ENCODE assay signal across 8 cellular contexts in genomic region chr19:8396563-8397203, GRCh38. TPM values are rescaled to one million over a fixed set of nuclear protein-coding genes. Genes with fewer than 3 reads are reported as not detected.
DNase-seq lines count a peak whose midpoint lies in the region; ATAC-seq and TF ChIP-seq lines count a peak whose summit lies in the region.

No MANE protein-coding gene starts in this region.

- 68% methylated on average over 22 of the region's 22 CpGs for WGBS in liver

- no peaks in the 10 kb centered on the region for H3K27me3 ChIP-seq in colonic mucosa
- no peaks in the 10 kb centered on the region for H3K27me3 ChIP-seq in liver (ENCODE audit: control insufficient read depth in 4 of 4, insufficient read depth in 4 of 4, low read length in 3 of 4)

- no peak overlapping the region for H3K27ac ChIP-seq in colonic mucosa
- H3K27ac ChIP-seq in liver (ENCODE audit: low read depth in 1 of 2, low read length in 2 of 2), result no peak overlapping the region

- H3K9ac ChIP-seq in colonic mucosa (ENCODE audit: low read depth in 2 of 2, low read length in 2 of 2) (no peak overlapping the region), liver (ENCODE audit: low read depth in 1 of 2, low read length in 2 of 2) (no peak overlapping the region)

- TF ChIP-seq CTCF in colonic mucosa (IDR thresholded peaks at IDR 0.05), result no peak
- peak; percentile 62 for TF ChIP-seq CTCF in liver (IDR thresholded peaks at IDR 0.05; ENCODE audit: low read depth, low read length, missing input control)

- H3K4me1 ChIP-seq in colonic mucosa (peaks cover 5% of the 10 kb centered on the region), liver (ENCODE audit: control insufficient read depth in 4 of 4, insufficient read depth in 4 of 4, low read length in 3 of 4) (peaks cover 15 to 52% (median 37%) of the 10 kb centered on the region in 4 donors)

- H3K4me3 ChIP-seq in colonic mucosa (no peak overlapping the region), liver (ENCODE audit: low read depth in 1 of 3, low read length in 3 of 3) (no peak overlapping the region)

- DNase-seq in GM03348 (ENCODE audit: low spot score) (peak; percentile 78), NAMALWA (ENCODE audit: low spot score) (peak; percentile 76), colonic mucosa (peak; percentile 62), NCI-H1930 (lab: John Stamatoyannopoulos, UW) (no peak)
- DNase-seq in activated CD4-positive, alpha-beta T cell treated with anti-CD3 and anti-CD28 coated beads, Interleukin-2, amount 50 U/mL, for 24 hours (ENCODE audit: low read depth in 1 of 2, low spot score in 1 of 2), result peak; percentile 42 to 49
- peak; percentile 45 to 49 for DNase-seq in stimulated activated CD8-positive, alpha-beta memory T cell treated with anti-CD3 and anti-CD28 coated beads, Interleukin-15, amount 100 ng/mL, for 48 hours (ENCODE audit: low read depth in 2 of 2)

- TF ChIP-seq RAD21 in liver (IDR thresholded peaks at IDR 0.05), result peak; percentile 62 to 79

- ATAC-seq in GM18519 (IDR thresholded peaks at IDR 0.05; ENCODE audit: low FRiP score, unreplicated experiment), result no peak

- H3K36me3 ChIP-seq in colonic mucosa, result no peaks in the 10 kb centered on the region
- H3K36me3 ChIP-seq in liver (ENCODE audit: control insufficient read depth in 4 of 4, insufficient read depth in 3 of 4, low read depth in 1 of 4, low read length in 3 of 4), result peaks cover 0 to 13% (median 10%) of the 10 kb centered on the region in 4 donors

- H3K9me3 ChIP-seq in colonic mucosa (no peaks in the 10 kb centered on the region), liver (ENCODE audit: control insufficient read depth in 4 of 4, low read length in 3 of 4) (no peaks in the 10 kb centered on the region)

- intact Hi-C loops in colonic mucosa (cut with DNase I), result loop anchor here (5.0 kb wide), 1 partner anchor 44 kb away; no protein-coding TSS in a partner anchor

TF ChIP-seq in liver, 16 proteins besides CTCF, POLR2A, EP300 and RAD21:
- TF ChIP-seq SP1 (IDR thresholded peaks at IDR 0.05), result no peak
- no peak for TF ChIP-seq FOXA2 (IDR thresholded peaks at IDR 0.05)
- TF ChIP-seq HNF4G (IDR thresholded peaks at IDR 0.05), result no peak
- no peak for TF ChIP-seq TAF1 (conservative IDR thresholded peaks at IDR 0.05)
- TF ChIP-seq FOXA1 (IDR thresholded peaks at IDR 0.05), result no peak
- TF ChIP-seq GABPA (IDR thresholded peaks at IDR 0.05 in 1 of 2, conservative IDR thresholded peaks at IDR 0.05 in 1 of 2), result no peak
- TF ChIP-seq NR2F2 (IDR thresholded peaks at IDR 0.05), result no peak
- no peak for TF ChIP-seq YY1 (IDR thresholded peaks at IDR 0.05)
- no peak for TF ChIP-seq ZBTB33 (IDR thresholded peaks at IDR 0.05)
- TF ChIP-seq JUND (IDR thresholded peaks at IDR 0.05), result no peak
- no peak for TF ChIP-seq HNF4A (conservative IDR thresholded peaks at IDR 0.05)
- no peak for TF ChIP-seq MAX (IDR thresholded peaks at IDR 0.05)
- TF ChIP-seq ATF3 (IDR thresholded peaks at IDR 0.05), result no peak
- TF ChIP-seq EGR1 (IDR thresholded peaks at IDR 0.05; ENCODE audit: low read depth in 2 of 2), result no peak
- TF ChIP-seq REST (IDR thresholded peaks at IDR 0.05), result no peak
- no peak for TF ChIP-seq RXRA (IDR thresholded peaks at IDR 0.05)

RNA-seq across cellular contexts. Expression of gene RAB11B, which starts 6.5 kb away (rescaled TPM):
- 100 to 1,000 TPM; 117 to 127 TPM for total RNA-seq in colonic mucosa
- 10 to 100 TPM; 31.9 to 91.2 TPM for total RNA-seq in liver
- 10 to 100 TPM; 27.3 to 58.1 TPM for polyA plus RNA-seq in liver

RNA-seq across cellular contexts. Expression of gene MARCHF2, which starts 16.4 kb away (rescaled TPM):
- total RNA-seq in colonic mucosa (10 to 100 TPM; 18.8 to 33.1 TPM), liver (10 to 100 TPM; 78.6 to 89.5 TPM)
- 10 to 100 TPM; 21.6 to 39.1 TPM for polyA plus RNA-seq in liver

RNA-seq across cellular contexts. Expression of gene ANGPTL4, which starts 32.7 kb away (rescaled TPM):
- 1 to 10 TPM; 7.7 to 8.1 TPM for total RNA-seq in colonic mucosa
- total RNA-seq in liver, result 100 to 1,000 TPM in 1 of 2 donors, under 1 TPM in 1; 0.65 to 144 TPM
- 100 to 1,000 TPM in 1 of 2 donors, 10 to 100 TPM in 1; 25.2 to 118 TPM for polyA plus RNA-seq in liver

RNA-seq across cellular contexts. Expression of gene HNRNPM, which starts 48.1 kb away (rescaled TPM):
- 100 to 1,000 TPM; 122 to 339 TPM for total RNA-seq in colonic mucosa
- 10 to 100 TPM; 66.3 to 75.1 TPM for total RNA-seq in liver
- 10 to 100 TPM; 39.4 to 86.9 TPM for polyA plus RNA-seq in liver

RNA-seq across cellular contexts. Expression of gene KANK3, which starts 53.6 kb away (rescaled TPM):
- 1 to 10 TPM; 1.7 to 2.7 TPM for total RNA-seq in colonic mucosa
- 1 to 10 TPM; 3.3 to 4.5 TPM for total RNA-seq in liver
- polyA plus RNA-seq in liver, result 1 to 10 TPM in 1 of 2 donors, under 1 TPM in 1; 0.44 to 3.6 TPM

Comparison
In these comparisons a context has a peak if more than half of its experiments do, and no peak if none do; other contexts are left out.
1. DNase-seq: peak in GM03348 (single experiment), NAMALWA (single experiment), activated CD4-positive, alpha-beta T cell treated with anti-CD3 and anti-CD28 coated beads, Interleukin-2, amount 50 U/mL, for 24 hours (2 of 2), colonic mucosa (single experiment) and stimulated activated CD8-positive, alpha-beta memory T cell treated with anti-CD3 and anti-CD28 coated beads, Interleukin-15, amount 100 ng/mL, for 48 hours (2 of 2); none in NCI-H1930 (0 of 2).